Comparison of ENCODE assay signal across 27 cellular contexts in genomic region chr22:19548964-19549363, GRCh38. TPM values are rescaled to one million over a fixed set of nuclear protein-coding genes. Genes with fewer than 3 reads are reported as not detected.
"Had no signal": no experiment of that assay in that cellular context is flagged by ENCODE, and none has a peak within 500 bp of the region (broad histone marks: within the 10 kb centered on the region; RNA-seq: fewer than 3 reads in every experiment).

No MANE protein-coding gene starts in this region.

- H3K27me3 Mint-ChIP-seq: stimulated activated naive CD8-positive, alpha-beta T cell treated with anti-CD3 and anti-CD28 coated beads, Interleukin-15, amount 100 ng/mL, for 72 hours; type B pancreatic cell had no signal

- H3K36me3 ChIP-seq: left lung, lower lobe of right lung, ovary, prostate gland, spleen, tibial nerve, uterus had no signal

- DNase-seq: hippocampal formation; kidney glomerular epithelial cell; left colon; left lung; lower lobe of right lung; mammary epithelial cell; mesenchymal stem cell; naive B cell; natural killer cell; nephron progenitor cell; ovary; retina; right cardiac atrium; small intestine; spleen; stimulated activated CD4-positive, alpha-beta T cell treated with anti-CD3 and anti-CD28 coated beads, Interleukin-4, amount 100 ng/mL, for 24 hours; stimulated activated naive CD4-positive, alpha-beta T cell treated with Interleukin-2 at 50 U/mL for 16 hours; stimulated activated naive CD8-positive, alpha-beta T cell treated with anti-CD3 and anti-CD28 coated beads, Interleukin-15, amount 100 ng/mL, for 72 hours; substantia nigra; uterus had no signal

- H3K36me3 Mint-ChIP-seq: mesothelial cell of epicardium; naive B cell; natural killer cell; stimulated activated memory B cell treated with anti-CD40 and anti-IgM and Interleukin-4, amounts not matched to agents 10 μg/mL and 1 μg/mL and 100 μg/mL, for 72 hours; type B pancreatic cell had no signal

- H3K4me1 Mint-ChIP-seq: mesothelial cell of epicardium; naive B cell; natural killer cell; nephron progenitor cell; stimulated activated memory B cell treated with anti-CD40 and anti-IgM and Interleukin-4, amounts not matched to agents 10 μg/mL and 1 μg/mL and 100 μg/mL, for 72 hours; stimulated activated naive CD8-positive, alpha-beta T cell treated with anti-CD3 and anti-CD28 coated beads, Interleukin-15, amount 100 ng/mL, for 72 hours had no signal

- ATAC-seq: left colon; left lung; lower lobe of right lung; natural killer cell; right cardiac atrium; sciatic nerve; stimulated activated memory B cell treated with anti-CD40 and anti-IgM and Interleukin-4, amounts not matched to agents 10 μg/mL and 1 μg/mL and 100 μg/mL, for 72 hours; stimulated activated naive CD8-positive, alpha-beta T cell treated with anti-CD3 and anti-CD28 coated beads, Interleukin-15, amount 100 ng/mL, for 72 hours had no signal

- H3K9me3 Mint-ChIP-seq: natural killer cell; stimulated activated memory B cell treated with anti-CD40 and anti-IgM and Interleukin-4, amounts not matched to agents 10 μg/mL and 1 μg/mL and 100 μg/mL, for 72 hours; stimulated activated naive CD8-positive, alpha-beta T cell treated with anti-CD3 and anti-CD28 coated beads, Interleukin-15, amount 100 ng/mL, for 72 hours; type B pancreatic cell had no signal

- H3K4me1 ChIP-seq: prostate gland, tibial nerve, uterus had no signal

- H3K4me3 Mint-ChIP-seq: mesothelial cell of epicardium; natural killer cell; nephron progenitor cell; stimulated activated memory B cell treated with anti-CD40 and anti-IgM and Interleukin-4, amounts not matched to agents 10 μg/mL and 1 μg/mL and 100 μg/mL, for 72 hours; stimulated activated naive CD8-positive, alpha-beta T cell treated with anti-CD3 and anti-CD28 coated beads, Interleukin-15, amount 100 ng/mL, for 72 hours; type B pancreatic cell had no signal

- H3K27ac Mint-ChIP-seq: mesothelial cell of epicardium; natural killer cell; nephron progenitor cell; stimulated activated memory B cell treated with anti-CD40 and anti-IgM and Interleukin-4, amounts not matched to agents 10 μg/mL and 1 μg/mL and 100 μg/mL, for 72 hours; stimulated activated naive CD8-positive, alpha-beta T cell treated with anti-CD3 and anti-CD28 coated beads, Interleukin-15, amount 100 ng/mL, for 72 hours; type B pancreatic cell had no signal

- H3K9me3 ChIP-seq: lower lobe of right lung, ovary, prostate gland, uterus had no signal

- FAIRE-seq: keratinocyte, small intestine had no signal

- H3K27me3 ChIP-seq: left lung, ovary, tibial nerve, uterus had no signal

- H3K27ac ChIP-seq: left lung, lower lobe of right lung, ovary, prostate gland, spleen, tibial nerve, uterus had no signal

- H3K4me3 ChIP-seq: left lung, lower lobe of right lung, ovary, prostate gland, spleen, tibial nerve, uterus had no signal

RNA-seq across cellular contexts. Expression of gene CLDN5, which starts 24.8 kb away (rescaled TPM):
- total RNA-seq: mammary epithelial cell, mesothelial cell of epicardium had no signal
- polyA plus RNA-seq: keratinocyte had no signal
